In genomic region chr4:41933997-41934812, GRCh38 we compare ENCODE assay signal across 1 cellular context.
TF ChIP-seq lines count a peak whose summit lies in the region.

No MANE protein-coding gene starts in this region.

TF ChIP-seq in HepG2, 621 proteins besides CTCF, POLR2A, EP300 and RAD21 (continued from another document and continues in another):
- TF ChIP-seq ZNF503 (CRISPR knock-in tag; IDR thresholded peaks at IDR 0.05) = 0 out of 2 replicates have a peak, but pooled peaks have one; percentile 17
- TF ChIP-seq MXI1 (IDR thresholded peaks at IDR 0.05; ENCODE audit: borderline replicate concordance, low read depth, low read length) = peak; percentile 17; the same call in 1 of the 3 replicates
- no peak for TF ChIP-seq BRD4 (CRISPR knock-in tag; IDR thresholded peaks at IDR 0.05)
- no peak for TF ChIP-seq RELA (CRISPR knock-in tag; IDR thresholded peaks at IDR 0.05)
- TF ChIP-seq ZGPAT (CRISPR knock-in tag; IDR thresholded peaks at IDR 0.05) = peak; percentile 39; the same call in 1 of the 2 replicates
- TF ChIP-seq ZKSCAN5 (CRISPR knock-in tag; IDR thresholded peaks at IDR 0.05) = no peak
- TF ChIP-seq SUZ12 (IDR thresholded peaks at IDR 0.05; ENCODE audit: low read depth, low read length) = no peak
- no peak for TF ChIP-seq AFF4 (CRISPR knock-in tag; IDR thresholded peaks at IDR 0.05)
- TF ChIP-seq ZNF792 (CRISPR knock-in tag; IDR thresholded peaks at IDR 0.05) = peak; percentile 10; the same call in 1 of the 2 replicates
- no peak for TF ChIP-seq FOXK1 (CRISPR knock-in tag; IDR thresholded peaks at IDR 0.05; ENCODE audit: borderline replicate concordance, low read depth)
- no peak for TF ChIP-seq KDM6A (CRISPR knock-in tag; IDR thresholded peaks at IDR 0.05; ENCODE audit: low read depth)
- TF ChIP-seq NCOA2 (CRISPR knock-in tag; IDR thresholded peaks at IDR 0.05) = 0 out of 2 replicates have a peak, but pooled peaks have one; percentile 6
- no peak for TF ChIP-seq GPBP1L1 (CRISPR knock-in tag; IDR thresholded peaks at IDR 0.05)
- 0 out of 2 replicates have a peak, but pooled peaks have one; percentile 47 for TF ChIP-seq ZNF580 (CRISPR knock-in tag; IDR thresholded peaks at IDR 0.05; ENCODE audit: borderline replicate concordance, low read depth)
- peak; percentile 51; the same call in 1 of the 2 replicates for TF ChIP-seq RBFOX2 (IDR thresholded peaks at IDR 0.05; ENCODE audit: low read depth, low read length)
- no peak for TF ChIP-seq ZNF576 (CRISPR knock-in tag; IDR thresholded peaks at IDR 0.05)
- TF ChIP-seq ZFY (CRISPR knock-in tag; IDR thresholded peaks at IDR 0.05) = peak; percentile 28; the same call in 1 of the 2 replicates
- peak; percentile 64 for TF ChIP-seq PHF21A (CRISPR knock-in tag; IDR thresholded peaks at IDR 0.05)
- TF ChIP-seq SRY (CRISPR knock-in tag; IDR thresholded peaks at IDR 0.05) = no peak
- 0 out of 2 replicates have a peak, but pooled peaks have one; percentile 11 for TF ChIP-seq BRCA1 (CRISPR knock-in tag; IDR thresholded peaks at IDR 0.05)
- no peak for TF ChIP-seq KAT7 (CRISPR knock-in tag; IDR thresholded peaks at IDR 0.05; ENCODE audit: borderline replicate concordance)
- no peak for TF ChIP-seq IKZF4 (CRISPR knock-in tag; IDR thresholded peaks at IDR 0.05; ENCODE audit: borderline replicate concordance, low read depth, not compliant biosample characterization)
- TF ChIP-seq ZNF547 (CRISPR knock-in tag; IDR thresholded peaks at IDR 0.05) = no peak
- 0 out of 2 replicates have a peak, but pooled peaks have one; percentile 22 for TF ChIP-seq ARID4A (CRISPR knock-in tag; IDR thresholded peaks at IDR 0.05; ENCODE audit: borderline replicate concordance)
- no peak for TF ChIP-seq STAT5B (CRISPR knock-in tag; IDR thresholded peaks at IDR 0.05)
- no peak for TF ChIP-seq MZF1 (CRISPR knock-in tag; IDR thresholded peaks at IDR 0.05; ENCODE audit: borderline replicate concordance)
- 0 out of 2 replicates have a peak, but pooled peaks have one; percentile 30 for TF ChIP-seq PAXIP1 (CRISPR knock-in tag; conservative IDR thresholded peaks at IDR 0.05)
- 0 out of 2 replicates have a peak, but pooled peaks have one; percentile 13 for TF ChIP-seq ZNF770 (CRISPR knock-in tag; IDR thresholded peaks at IDR 0.05)
- TF ChIP-seq TRIM22 (IDR thresholded peaks at IDR 0.05) = no peak
- TF ChIP-seq PHF8 (CRISPR knock-in tag; IDR thresholded peaks at IDR 0.05) = no peak
- TF ChIP-seq XRCC5 (optimal IDR thresholded peaks at IDR 0.05; ENCODE audit: low read length) = no peak
- TF ChIP-seq ZFX (CRISPR knock-in tag; IDR thresholded peaks at IDR 0.05; ENCODE audit: low read depth) = peak; percentile 58
- TF ChIP-seq ATAD3A (CRISPR knock-in tag; IDR thresholded peaks at IDR 0.05) = no peak
- peak; percentile 45; the same call in 1 of the 2 replicates for TF ChIP-seq KMT2A (CRISPR knock-in tag; IDR thresholded peaks at IDR 0.05)
- no peak for TF ChIP-seq CCDC6 (CRISPR knock-in tag; IDR thresholded peaks at IDR 0.05)
- TF ChIP-seq ZMAT3 (CRISPR knock-in tag; conservative IDR thresholded peaks at IDR 0.05) = 0 out of 2 replicates have a peak, but pooled peaks have one; percentile 27
- TF ChIP-seq NFYB (CRISPR knock-in tag; IDR thresholded peaks at IDR 0.05) = peak; percentile 84
- TF ChIP-seq ZNF264 (CRISPR knock-in tag; IDR thresholded peaks at IDR 0.05) = 0 out of 2 replicates have a peak, but pooled peaks have one; percentile 31
